ENCODE assay signal across 8 cellular contexts in the genomic region with DNA sequence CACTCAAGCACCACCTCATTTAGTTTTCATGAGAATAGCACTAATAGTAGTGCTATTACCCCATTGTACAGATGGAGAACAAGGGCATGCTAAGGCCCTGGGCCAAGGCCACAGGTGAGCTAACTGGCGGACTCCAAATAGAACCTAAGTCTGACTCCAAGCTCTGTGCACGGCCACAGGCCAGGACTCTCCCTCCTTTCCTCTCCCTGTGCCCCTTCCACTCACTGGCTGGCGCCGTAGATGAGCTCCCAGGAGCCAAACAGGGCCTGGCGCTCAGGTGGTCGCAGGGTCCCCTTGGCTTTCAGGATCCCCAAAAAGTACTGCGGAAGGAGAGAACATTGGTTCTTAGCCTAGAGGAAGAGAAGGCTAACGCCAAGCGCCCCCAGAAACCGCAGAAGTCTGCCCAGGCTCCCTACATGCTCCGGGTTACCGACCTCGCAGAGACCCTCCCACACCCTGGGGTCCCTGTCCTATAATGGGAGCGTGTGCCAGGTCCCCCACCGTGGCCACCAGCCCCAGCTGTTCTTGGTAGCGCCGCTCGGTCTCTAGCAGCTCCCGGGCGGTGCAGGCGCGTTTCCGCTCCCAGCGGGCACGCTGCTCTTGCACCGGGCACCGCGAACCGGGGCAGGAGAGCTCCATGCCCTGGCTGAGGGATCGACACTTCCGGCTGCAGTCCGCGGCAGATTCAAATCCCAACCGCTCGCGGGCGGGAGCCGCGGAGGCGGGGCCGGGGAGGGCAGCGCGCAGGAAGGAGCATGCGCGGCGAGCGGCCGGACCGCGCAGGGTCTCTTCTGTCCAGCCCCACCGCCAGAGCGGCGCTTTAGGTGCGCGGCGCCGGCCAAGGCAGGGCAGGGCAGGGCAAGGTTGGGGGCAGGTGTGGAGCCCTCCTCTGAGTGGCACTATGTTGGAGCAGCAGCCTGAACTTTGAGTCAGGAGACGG. TPM values are rescaled to one million over a fixed set of nuclear protein-coding genes. Genes with fewer than 3 reads are reported as not detected.
DNase-seq lines count a peak whose midpoint lies in the region; ATAC-seq and TF ChIP-seq lines count a peak whose summit lies in the region.

Gene ARHGEF39, minus strand, starts transcription at position 665 of the 940 bp plus-strand sequence. Its CDS starts 26 bp downstream, at position 639.

- peaks cover 47% of the 10 kb centered on the region for H3K4me1 Mint-ChIP-seq in activated CD4-positive, alpha-beta T cell treated with anti-CD3 and anti-CD28 coated beads for 36 hours

- H3K27ac ChIP-seq in body of pancreas (peak within 1 kb of the TSS; percentile 3 to 72 (median 37)), gastrocnemius medialis (peak within 1 kb of the TSS; percentile 59 to 65 (median 62))

- H3K4me3 Mint-ChIP-seq in activated CD4-positive, alpha-beta T cell treated with anti-CD3 and anti-CD28 coated beads for 36 hours = peak within 1 kb of the TSS; percentile 75

- peaks cover 27% of the 10 kb centered on the region for H3K36me3 Mint-ChIP-seq in activated CD4-positive, alpha-beta T cell treated with anti-CD3 and anti-CD28 coated beads for 36 hours (ENCODE audit: low read depth)

- peak; percentile 86 for DNase-seq in activated CD4-positive, alpha-beta T cell treated with anti-CD3 and anti-CD28 coated beads for 36 hours
- no peak for DNase-seq in activated CD4-positive, alpha-beta T cell treated with anti-CD3 and anti-CD28 coated beads for 1 hour
- peak; percentile 89 to 91 for DNase-seq in NCI-H1930 (lab: John Stamatoyannopoulos, UW)
- peak; percentile 85 to 88 (median 86) for DNase-seq in body of pancreas
- peak; percentile 47 to 80 for DNase-seq in gastrocnemius medialis

- peak within 1 kb of the TSS; percentile 59 for H3K27ac Mint-ChIP-seq in activated CD4-positive, alpha-beta T cell treated with anti-CD3 and anti-CD28 coated beads for 36 hours

- in situ Hi-C loops in gastrocnemius medialis (cut with MboI; ENCODE audit: low sequenced_read_pairs in 4 of 4) = loop anchor here in 2 of 4 donors (10.0 to 25.0 kb wide), 2 partner anchors 60 to 102 kb away; a partner anchor contains a TSS

- TF ChIP-seq POLR2A in body of pancreas (IDR thresholded peaks at IDR 0.05) (peak; percentile 13 to 66 (median 47)), gastrocnemius medialis (IDR thresholded peaks at IDR 0.05) (peak; percentile 15 to 43)

- H3K4me1 ChIP-seq in body of pancreas (peaks cover 49% of the 10 kb centered on the region), iPS-15b (ENCODE audit: control insufficient read depth, insufficient read depth, low read length) (peaks cover 7% of the 10 kb centered on the region), gastrocnemius medialis (peaks cover 16 to 29% of the 10 kb centered on the region in 2 donors)

- intact Hi-C loops in activated CD4-positive, alpha-beta T cell treated with anti-CD3 and anti-CD28 coated beads for 36 hours (cut with DNase I, micrococcal nuclease) = loop anchor here in 1 of 2 experiments (1.0 kb wide), 2 partner anchors 24 to 164 kb away; partner anchors contain the start of gene TMEM8B
- intact Hi-C loops in T-helper 2 cell treated with Interferon-gamma antibody and Interleukin-4, amounts not matched to agents 100 ng/mL and 5 ng/mL, for 36 hours (cut with micrococcal nuclease) = no loop called here
- intact Hi-C loops in body of pancreas (cut with DNase I) (loop anchor here (5.0 kb wide), 1 partner anchor 32 kb away; no protein-coding TSS in a partner anchor), gastrocnemius medialis (cut with DNase I; ENCODE audit: low total_unique reads) (no loop called here)

- peak within 1 kb of the TSS; percentile 94 for H3K9ac ChIP-seq in iPS-15b (ENCODE audit: low read depth, low read length)

- TF ChIP-seq CTCF in body of pancreas (IDR thresholded peaks at IDR 0.05) (peak in 5 of 7 experiments; percentile 14 to 41 (median 33)), gastrocnemius medialis (IDR thresholded peaks at IDR 0.05 in 4 of 5, conservative IDR thresholded peaks at IDR 0.05 in 1 of 5) (no peak)

- 5 to 22% methylated on average over 11 to 58 of the region's 58 CpGs for WGBS in body of pancreas, 2 donors

- H3K27me3 ChIP-seq in body of pancreas = no peaks in the 10 kb centered on the region
- H3K27me3 ChIP-seq in iPS-15b (ENCODE audit: control insufficient read depth, insufficient read depth, low read length) = no peaks in the 10 kb centered on the region
- no peaks in the 10 kb centered on the region for H3K27me3 ChIP-seq in gastrocnemius medialis

- peak within 1 kb of the TSS in 1 of 2 donors; percentile 12 for H3K4me3 ChIP-seq in body of pancreas
- H3K4me3 ChIP-seq in iPS-15b (ENCODE audit: low read depth, low read length) = peak within 1 kb of the TSS; percentile 92
- peak within 1 kb of the TSS; percentile 46 to 70 (median 60) for H3K4me3 ChIP-seq in gastrocnemius medialis

- H3K36me3 ChIP-seq in body of pancreas (replicated peaks in 1 of 2; ENCODE audit: insufficient read depth in 1 of 2, low read depth in 2 of 2) = no peaks in the 10 kb centered on the region
- H3K36me3 ChIP-seq in iPS-15b (ENCODE audit: control insufficient read depth, insufficient read depth, low read length) = peaks cover 27% of the 10 kb centered on the region
- H3K36me3 ChIP-seq in gastrocnemius medialis = peaks cover 0 to 12% of the 10 kb centered on the region in 2 donors

- H3K9me3 ChIP-seq in body of pancreas = no peaks in the 10 kb centered on the region
- no peaks in the 10 kb centered on the region for H3K9me3 ChIP-seq in iPS-15b (ENCODE audit: control insufficient read depth, insufficient read depth, low read length)
- no peaks in the 10 kb centered on the region for H3K9me3 ChIP-seq in gastrocnemius medialis

- no peaks in the 10 kb centered on the region for H3K9me3 Mint-ChIP-seq in activated CD4-positive, alpha-beta T cell treated with anti-CD3 and anti-CD28 coated beads for 36 hours (ENCODE audit: low read depth)

- no peaks in the 10 kb centered on the region for H3K27me3 Mint-ChIP-seq in activated CD4-positive, alpha-beta T cell treated with anti-CD3 and anti-CD28 coated beads for 36 hours

- peak; percentile 92 for ATAC-seq in activated CD4-positive, alpha-beta T cell treated with anti-CD3 and anti-CD28 coated beads for 36 hours
- ATAC-seq in HG02884 (IDR thresholded peaks at IDR 0.05; ENCODE audit: unreplicated experiment) (peak; percentile 70), body of pancreas (peak; percentile 87), gastrocnemius medialis (peak; percentile 64 to 73)

- CTCF ChIA-PET in activated CD4-positive, alpha-beta T cell treated with anti-CD3 and anti-CD28 coated beads for 36 hours (lab: Charles Lee) = interaction anchor here (0.6 to 2.6 kb wide), 21 partner anchors 10 to 445 kb away, joined by 3 to 20 read pairs (median 4); no protein-coding TSS in a partner anchor

- POLR2A ChIA-PET in activated CD4-positive, alpha-beta T cell treated with anti-CD3 and anti-CD28 coated beads for 36 hours (lab: Charles Lee) = interaction anchor here (0.6 to 1.7 kb wide), 4 partner anchors 15 to 62 kb away, joined by 3 to 9 read pairs (median 5); partner anchors contain the start of gene SIT1

RNA-seq across cellular contexts. Expression of gene ARHGEF39, which starts in this region (rescaled TPM):
- total RNA-seq in activated CD4-positive, alpha-beta T cell treated with anti-CD3 and anti-CD28 coated beads for 36 hours = 10 to 100 TPM; 19.1 to 23.1 TPM
- total RNA-seq in T-helper 2 cell treated with Interferon-gamma antibody and Interleukin-4, amounts not matched to agents 100 ng/mL and 5 ng/mL, for 36 hours = 14.7 and 15.4 TPM in 2 replicates
- total RNA-seq in body of pancreas (under 1 TPM in 1 of 2 donors, not detected in 1; 0.26 TPM), gastrocnemius medialis (under 1 TPM in 2 of 4 donors, not detected in 2; 0.07 to 0.10 TPM)

Comparison
In these comparisons a context has a peak if more than half of its experiments do, and no peak if none do; other contexts are left out.
1. RNA of gene ARHGEF39 (total RNA-seq): 19.1 to 23.1 TPM in activated CD4-positive, alpha-beta T cell treated with anti-CD3 and anti-CD28 coated beads for 36 hours and 14.7 to 15.4 TPM in T-helper 2 cell treated with Interferon-gamma antibody and Interleukin-4, amounts not matched to agents 100 ng/mL and 5 ng/mL, for 36 hours; 0.26 TPM in body of pancreas and 0.07 to 0.10 TPM in gastrocnemius medialis; every median in the first group is over 10 times any median in the second.
2. Peak in DNase-seq, ATAC-seq and H3K27ac ChIP-seq in body of pancreas; RNA of the gene not detected or under 1 TPM.
3. Peak in DNase-seq, ATAC-seq, H3K4me3 ChIP-seq and H3K27ac ChIP-seq in gastrocnemius medialis; RNA of the gene not detected or under 1 TPM.
4. CTCF ChIP-seq: peak in body of pancreas (5 of 7); none in gastrocnemius medialis (0 of 5).
5. Peak in every context shown above with its lines, with median percentiles within 50 percentile points of each other: ATAC-seq.